22 cellular contexts compared by ENCODE assay signal in genomic region chr12:96083020-96083489, GRCh38. TPM values are rescaled to one million over a fixed set of nuclear protein-coding genes. Genes with fewer than 3 reads are reported as not detected.
A peak's percentile ranks its signal among the peaks of the same experiment; 100 is the strongest.
DNase-seq lines count a peak whose midpoint lies in the region; ATAC-seq, FAIRE-seq and TF ChIP-seq lines count a peak whose summit lies in the region.
"Had no signal": no experiment of that assay in that cellular context is flagged by ENCODE, and none has a peak within 500 bp of the region (broad histone marks: within the 10 kb centered on the region; RNA-seq: fewer than 3 reads in every experiment).

No MANE protein-coding gene starts in this region.

- TF ChIP-seq EP300 in HepG2 (IDR thresholded peaks at IDR 0.05; ENCODE audit: low read depth in 2 of 2, low read length in 2 of 2) (no peak), HepG2 (CRISPR knock-in tag; IDR thresholded peaks at IDR 0.05; ENCODE audit: borderline replicate concordance) (no peak)

- no peak overlapping the region for H3K4me3 Mint-ChIP-seq in CD4-positive, alpha-beta memory T cell
- H3K4me3 Mint-ChIP-seq: CD4-positive, alpha-beta T cell; IgD-negative memory B cell had no signal

- DNase-seq in HepG2 (ENCODE audit: low spot score) (no peak), right lobe of liver (no peak), RCC 7860 (ENCODE audit: low spot score) (peak; percentile 59), bronchial epithelial cell (ENCODE audit: low read depth) (peak; percentile 45), NCI-H774 (lab: John Stamatoyannopoulos, UW) (no peak), NCI-H2171 (lab: John Stamatoyannopoulos, UW) (no peak)
- DNase-seq in CD4-positive, alpha-beta memory T cell, result no peak
- DNase-seq: 8988T; CD4-positive, alpha-beta T cell; Kasumi-1; NCI-H1694 treated with DMSO at 0.1 percent for 48 hours; NCI-H2107; NCI-H2227 treated with DMSO at 0.1 percent for 48 hours; NCI-H510A treated with DMSO at 0.1 percent for 48 hours; NCI-H82; OCI-M1; SIG-M5 had no signal

- ATAC-seq in HepG2 (no peak), right lobe of liver (no peak), GM21786 (IDR thresholded peaks at IDR 0.05; ENCODE audit: unreplicated experiment) (no peak)

- CTCF ChIA-PET in HepG2 (lab: Yijun Ruan, JAX; ENCODE audit: low intra/inter-chr PET ratio, low total read pairs), result no interaction called here
- CTCF ChIA-PET in CD4-positive, alpha-beta memory T cell (lab: Charles Lee; ENCODE audit: partially characterized antibody), result no interaction called here

- H3K9me3 Mint-ChIP-seq in CD4-positive, alpha-beta memory T cell, result peaks cover 0 to 11% (median 5%) of the 10 kb centered on the region in 8 donors

- intact Hi-C loops in HepG2 (cut with micrococcal nuclease; ENCODE audit: unreplicated experiment), result no loop called here
- intact Hi-C loops in right lobe of liver (cut with DNase I), result no loop called here
- intact Hi-C loops in CD4-positive, alpha-beta memory T cell (cut with micrococcal nuclease), result no loop called here

- BruUV-seq in HepG2 (replicated peaks; lab: Mats Ljungman, UMichigan), result no TSS peak

- TF ChIP-seq RAD21 in HepG2 (CRISPR knock-in tag; IDR thresholded peaks at IDR 0.05), result no peak

- 49% methylated on average over 7 of the region's 7 CpGs for WGBS in HepG2 (ENCODE audit: low lambda C conversion rate)
- 78% methylated on average over 6 of the region's 7 CpGs for WGBS in right lobe of liver (ENCODE audit: insufficient coverage, low coverage, low lambda C conversion rate, missing lambda C conversion rate)

- no peak overlapping the region for H3K4me2 ChIP-seq in HepG2 (ENCODE audit: low read depth, low read length)

- in situ Hi-C loops in HepG2 (cut with HindIII; ENCODE audit: extremely low pct_ligation_motif_present, low pct_unique_long_range_greater_than_20kb), result no loop called here

- no peaks in the 10 kb centered on the region for H3K9me3 ChIP-seq in HepG2 (ENCODE audit: low read length)
- no peaks in the 10 kb centered on the region for H3K9me3 ChIP-seq in right lobe of liver
- H3K9me3 ChIP-seq in CD4-positive, alpha-beta memory T cell (ENCODE audit: control insufficient read depth in 1 of 2, low read length in 2 of 2), result no peaks in the 10 kb centered on the region

- H3K27ac ChIP-seq in HepG2 (ENCODE audit: extremely low read length, insufficient read depth, low read length), result no peak overlapping the region
- no peak overlapping the region for H3K27ac ChIP-seq in right lobe of liver
- H3K27ac ChIP-seq in CD4-positive, alpha-beta memory T cell (ENCODE audit: low read depth, low read length), result no peak overlapping the region
- H3K27ac ChIP-seq: RWPE1 had no signal

- POLR2A ChIA-PET in HepG2 (lab: Yijun Ruan, JAX), result no interaction called here
- POLR2A ChIA-PET in CD4-positive, alpha-beta memory T cell (lab: Charles Lee; ENCODE audit: partially characterized antibody), result no interaction called here

- no peaks in the 10 kb centered on the region for H3K36me3 ChIP-seq in HepG2 (replicated peaks in 1 of 2; ENCODE audit: control insufficient read depth in 1 of 2, insufficient read depth in 2 of 2, low read length in 2 of 2)
- no peaks in the 10 kb centered on the region for H3K36me3 ChIP-seq in right lobe of liver
- no peaks in the 10 kb centered on the region for H3K36me3 ChIP-seq in bronchial epithelial cell (ENCODE audit: control insufficient read depth, insufficient read depth, low read length)
- H3K36me3 ChIP-seq in CD4-positive, alpha-beta memory T cell (ENCODE audit: insufficient read depth, low read length), result no peaks in the 10 kb centered on the region

- H4K20me1 ChIP-seq in HepG2 (ENCODE audit: insufficient read depth, low read length), result no peaks in the 10 kb centered on the region

- peaks cover 0 to 13% of the 10 kb centered on the region in 2 experiments; a peak in 1 of 5 replicates for H3K27me3 ChIP-seq in HepG2 (ENCODE audit: control insufficient read depth in 1 of 2, insufficient read depth in 2 of 2, low read length in 2 of 2)
- no peaks in the 10 kb centered on the region for H3K27me3 ChIP-seq in right lobe of liver
- no peaks in the 10 kb centered on the region for H3K27me3 ChIP-seq in bronchial epithelial cell (ENCODE audit: control insufficient read depth, insufficient read depth, low read length)
- no peaks in the 10 kb centered on the region for H3K27me3 ChIP-seq in CD4-positive, alpha-beta memory T cell (ENCODE audit: insufficient read depth, low read length)

- H3K4me1 Mint-ChIP-seq in CD4-positive, alpha-beta memory T cell, result peaks cover 0 to 2% (median under 1%) of the 10 kb centered on the region in 4 donors

- TF ChIP-seq POLR2A in HepG2 (IDR thresholded peaks at IDR 0.05; ENCODE audit: insufficient read depth in 1 of 2, low read depth in 2 of 2, low read length in 2 of 2) (no peak), right lobe of liver (IDR thresholded peaks at IDR 0.05) (no peak)

- H2AFZ ChIP-seq in HepG2 (ENCODE audit: low read length), result no peak overlapping the region

- H3K4me3 ChIP-seq in HepG2 (replicated peaks in 1 of 3; ENCODE audit: insufficient read depth in 1 of 3, low read depth in 2 of 3, low read length in 3 of 3), result no peak overlapping the region
- no peak overlapping the region for H3K4me3 ChIP-seq in right lobe of liver
- H3K4me3 ChIP-seq in bronchial epithelial cell (ENCODE audit: low read depth, low read length), result no peak overlapping the region
- no peak overlapping the region for H3K4me3 ChIP-seq in CD4-positive, alpha-beta memory T cell (ENCODE audit: low read length in 2 of 2)

- no peaks in the 10 kb centered on the region for H3K27me3 Mint-ChIP-seq in CD4-positive, alpha-beta memory T cell
- H3K27me3 Mint-ChIP-seq: CD4-positive, alpha-beta T cell; IgD-negative memory B cell had no signal

- H3K27ac Mint-ChIP-seq in CD4-positive, alpha-beta memory T cell, result no peak overlapping the region
- H3K27ac Mint-ChIP-seq: CD4-positive, alpha-beta T cell; IgD-negative memory B cell had no signal

- H3K79me2 ChIP-seq in HepG2 (ENCODE audit: insufficient read depth, low read length), result no peaks in the 10 kb centered on the region

- TF ChIP-seq CTCF in HepG2 (CRISPR knock-in tag; IDR thresholded peaks at IDR 0.05) (no peak), right lobe of liver (IDR thresholded peaks at IDR 0.05) (no peak), bronchial epithelial cell (IDR thresholded peaks at IDR 0.05; ENCODE audit: insufficient read depth, low read length, severe bottlenecking) (no peak)

- FAIRE-seq in HepG2 (lab: Jason Lieb, UNC) (no peak), RCC 7860 (lab: Jason Lieb, UNC) (no peak), bronchial epithelial cell (lab: Jason Lieb, UNC) (no peak)
- FAIRE-seq: G401.6, H1 had no signal

- H3K36me3 Mint-ChIP-seq in CD4-positive, alpha-beta memory T cell, result peaks cover 0 to 6% of the 10 kb centered on the region in 2 donors
- H3K36me3 Mint-ChIP-seq: IgD-negative memory B cell had no signal

- H3K4me1 ChIP-seq in HepG2 (ENCODE audit: insufficient read depth, low read length) (peaks cover 7% of the 10 kb centered on the region; the same call in 1 of the 2 replicates), right lobe of liver (no peaks in the 10 kb centered on the region)
- H3K4me1 ChIP-seq in CD4-positive, alpha-beta memory T cell (ENCODE audit: insufficient read depth, low read length), result no peaks in the 10 kb centered on the region

- no peak overlapping the region for H3K9ac ChIP-seq in HepG2 (ENCODE audit: insufficient read depth, low read depth, low read length)

TF ChIP-seq in HepG2, 621 proteins besides CTCF, POLR2A, EP300 and RAD21:
- TF ChIP-seq ZNF552 (CRISPR knock-in tag; IDR thresholded peaks at IDR 0.05; ENCODE audit: borderline replicate concordance), result no peak
- 0 out of 2 replicates have a peak, but pooled peaks have one; percentile 26 for TF ChIP-seq FOSL2 (CRISPR knock-in tag; IDR thresholded peaks at IDR 0.05)

RNA-seq across cellular contexts. Expression of gene LTA4H, which starts 47.7 kb away (rescaled TPM):
- total RNA-seq in HepG2 (2016; rRNA removed; fragmentation: Illumina TruSeq; extraction: Trizol) (90.4 and 114 TPM in 2 replicates), right lobe of liver (10 to 100 TPM; 19.0 to 32.5 (median 27.1) TPM), bronchial epithelial cell (66.2 and 83.5 TPM in 2 replicates)
- 19.9 and 28.2 TPM in 2 replicates for total RNA-seq in HepG2 (2016; cell fraction: cytosol; rRNA removed; fragmentation: Illumina TruSeq; extraction: Trizol; ENCODE audit: low read depth)
- 86.9 and 108 TPM in 2 replicates for total RNA-seq in HepG2 (2016; cell fraction: insoluble cytoplasmic fraction; rRNA removed; fragmentation: Illumina TruSeq; extraction: Trizol)
- 66.0 and 81.9 TPM in 2 replicates for total RNA-seq in HepG2 (2016; cell fraction: membrane; rRNA removed; fragmentation: Illumina TruSeq; extraction: Trizol)
- total RNA-seq in HepG2 (2016; cell fraction: nucleus; rRNA removed; fragmentation: Illumina TruSeq; extraction: Trizol), result 54.5 and 55.7 TPM in 2 replicates
- 74.4 and 87.5 TPM in 2 replicates for polyA plus RNA-seq in HepG2 (2011; rRNA removed)
- polyA plus RNA-seq in HepG2 (2011; cell fraction: cytosol; rRNA removed), result 50.8 and 73.9 TPM in 2 replicates
- polyA plus RNA-seq in HepG2 (2011; cell fraction: nucleus; rRNA removed), result 43.0 and 54.3 TPM in 2 replicates
- polyA plus RNA-seq in HepG2 (2012), result 111 and 121 TPM in 2 replicates
- polyA plus RNA-seq in HepG2 (2016; cell fraction: cytosol; fragmentation: Illumina TruSeq; extraction: Trizol; ENCODE audit: low read depth), result 22.4 and 25.2 TPM in 2 replicates
- polyA plus RNA-seq in HepG2 (2016; cell fraction: insoluble cytoplasmic fraction; fragmentation: Illumina TruSeq; extraction: Trizol; ENCODE audit: low read depth), result 97.9 and 98.6 TPM in 2 replicates
- polyA plus RNA-seq in HepG2 (2016; cell fraction: membrane; fragmentation: Illumina TruSeq; extraction: Trizol; ENCODE audit: low read depth), result 49.0 and 58.4 TPM in 2 replicates
- polyA plus RNA-seq in HepG2 (2016; cell fraction: nucleus; fragmentation: Illumina TruSeq; extraction: Trizol; ENCODE audit: insufficient read depth, low read depth), result 57.8 and 60.3 TPM in 2 replicates
- polyA minus RNA-seq in HepG2 (2011; rRNA and poly(A)+ RNA removed; ENCODE audit: low replicate concordance), result 53.9 and 54.2 TPM in 2 replicates
- polyA minus RNA-seq in HepG2 (2011; cell fraction: cytosol; rRNA and poly(A)+ RNA removed), result 45.7 and 50.7 TPM in 2 replicates
- polyA minus RNA-seq in HepG2 (2011; cell fraction: nucleus; rRNA and poly(A)+ RNA removed), result 50.5 and 65.3 TPM in 2 replicates
- 10 to 100 TPM; 57.7 to 58.2 TPM for total RNA-seq in CD4-positive, alpha-beta memory T cell
- polyA plus RNA-seq in CD4-positive, alpha-beta memory T cell, result 10 to 100 TPM; 59.3 to 77.6 TPM

Comparison
In these comparisons a context has a peak if more than half of its experiments do, and no peak if none do; other contexts are left out.
1. DNase-seq: peak in RCC 7860 (single experiment) and bronchial epithelial cell (single experiment); none in HepG2 (single experiment), right lobe of liver (0 of 3), NCI-H774 (single experiment), CD4-positive, alpha-beta memory T cell (0 of 5) and NCI-H2171 (single experiment).